In genomic region chr2:147937744-147938349, GRCh38 we compare ENCODE assay signal across 8 cellular contexts.
DNase-seq lines count a peak whose midpoint lies in the region; ATAC-seq and TF ChIP-seq lines count a peak whose summit lies in the region.

No MANE protein-coding gene starts in this region.

- intact Hi-C loops in right lobe of liver (cut with DNase I): no loop called here

- TF ChIP-seq POLR2A in right lobe of liver (IDR thresholded peaks at IDR 0.05): no peak

- H3K27ac ChIP-seq in right lobe of liver: no peak overlapping the region

- H3K4me1 ChIP-seq in right lobe of liver: peaks cover 0 to 19% (median 0%) of the 10 kb centered on the region in 4 donors

- DNase-seq in EH (ENCODE audit: low read depth) (peak; percentile 45), NCI-H2196 treated with DMSO at 0.1 percent for 48 hours (lab: John Stamatoyannopoulos, UW; ENCODE audit: unreplicated experiment) (peak; percentile 50), right lobe of liver (no peak), epidermal melanocyte (ENCODE audit: insufficient read length, low spot score) (no peak)
- peak; percentile 25 for DNase-seq in central memory CD4-positive, alpha-beta T cell

- no peaks in the 10 kb centered on the region for H3K27me3 ChIP-seq in right lobe of liver

- 34% methylated on average over 3 of the region's 3 CpGs for WGBS in right lobe of liver (ENCODE audit: insufficient coverage, low coverage, low lambda C conversion rate, missing lambda C conversion rate)

- peaks cover 0 to 14% (median 0%) of the 10 kb centered on the region in 4 donors for H3K36me3 ChIP-seq in right lobe of liver

- peak; percentile 52 for ATAC-seq in GM21717 (IDR thresholded peaks at IDR 0.05; ENCODE audit: unreplicated experiment)
- peak; percentile 84 to 87 (median 86) for ATAC-seq in right lobe of liver
- ATAC-seq in GM21526 (IDR thresholded peaks at IDR 0.05; ENCODE audit: low FRiP score, unreplicated experiment): no peak
- ATAC-seq in HG03196 (IDR thresholded peaks at IDR 0.05; ENCODE audit: unreplicated experiment): no peak

- TF ChIP-seq CTCF in right lobe of liver (IDR thresholded peaks at IDR 0.05): peak; percentile 79 to 89 (median 86)

- H3K9me3 ChIP-seq in right lobe of liver: no peaks in the 10 kb centered on the region

- no peak overlapping the region for H3K4me3 ChIP-seq in right lobe of liver

Comparison
In these comparisons a context has a peak if more than half of its experiments do, and no peak if none do; other contexts are left out.
1. DNase-seq: peak in EH (single experiment), NCI-H2196 treated with DMSO at 0.1 percent for 48 hours (single experiment) and central memory CD4-positive, alpha-beta T cell (single experiment); none in right lobe of liver (0 of 3) and epidermal melanocyte (single experiment).
2. ATAC-seq: peak in GM21717 (single experiment) and right lobe of liver (4 of 4); none in GM21526 (single experiment) and HG03196 (single experiment).